ENCODE assay signal across 8 cellular contexts in the genomic region with DNA sequence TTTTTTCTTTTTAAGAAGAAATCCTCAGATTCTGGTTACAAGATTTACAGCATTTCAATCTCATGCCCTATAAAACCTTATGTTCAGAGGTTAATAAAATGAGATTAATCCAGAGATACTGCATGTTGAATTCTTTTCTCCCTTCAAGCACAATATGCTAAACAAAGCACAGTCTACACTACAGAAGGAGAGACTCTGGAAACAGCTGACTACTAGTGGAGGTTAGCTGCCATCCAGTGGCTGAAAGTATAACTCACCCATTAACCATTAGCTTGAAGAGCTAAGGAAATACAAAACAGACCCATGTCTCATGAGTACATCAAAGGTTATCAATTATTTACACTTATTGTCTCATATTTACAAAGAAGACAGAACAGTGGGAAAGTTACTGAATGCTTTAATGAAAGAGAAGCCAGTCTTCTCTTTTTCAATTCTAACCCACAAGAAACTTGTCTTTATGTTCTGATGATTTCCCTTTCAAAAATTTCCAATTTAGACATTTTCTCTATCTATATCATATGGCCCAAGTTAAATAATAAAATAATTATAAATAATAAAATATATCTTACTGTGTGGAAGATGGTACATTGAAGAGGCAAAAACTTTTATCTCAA. TPM values are rescaled to one million over a fixed set of nuclear protein-coding genes. Genes with fewer than 3 reads are reported as not detected.
DNase-seq lines count a peak whose midpoint lies in the region; ATAC-seq and TF ChIP-seq lines count a peak whose summit lies in the region.

No MANE protein-coding gene starts in this region.

- H3K79me2 ChIP-seq in DOHH2 (ENCODE audit: control insufficient read depth, low read length), result no peaks in the 10 kb centered on the region

- peak overlapping the region in 1 of 5 experiments; percentile 71 for H3K27ac Mint-ChIP-seq in brain

- no peaks in the 10 kb centered on the region for H3K9me3 Mint-ChIP-seq in brain

- no peaks in the 10 kb centered on the region for H3K27me3 ChIP-seq in DOHH2 (ENCODE audit: control insufficient read depth, low read length)

- TF ChIP-seq CTCF in DOHH2 (IDR thresholded peaks at IDR 0.05; ENCODE audit: low read depth, low read length, poor library complexity, severe bottlenecking) (peak; percentile 66), brain (conservative IDR thresholded peaks at IDR 0.05) (peak; percentile 67 to 80)

- no peak overlapping the region for H3K27ac ChIP-seq in DOHH2 (ENCODE audit: low read depth, low read length)

- H3K4me1 Mint-ChIP-seq in brain, result peaks cover 11% of the 10 kb centered on the region

- no peaks in the 10 kb centered on the region for H3K4me1 ChIP-seq in DOHH2 (ENCODE audit: control insufficient read depth, low read length)

- H3K4me2 ChIP-seq in DOHH2 (ENCODE audit: low read length), result no peak overlapping the region

- intact Hi-C loops in left colon (cut with DNase I, micrococcal nuclease), result no loop called here

- peaks cover 5% of the 10 kb centered on the region for H3K27me3 Mint-ChIP-seq in brain

- no peaks in the 10 kb centered on the region for H3K9me3 ChIP-seq in DOHH2 (ENCODE audit: control insufficient read depth, insufficient read depth, low read length)

- DNase-seq in NCI-H446 treated with DMSO at 0.1 percent for 48 hours (lab: John Stamatoyannopoulos, UW), result peak; percentile 79
- no peak for DNase-seq in left colon
- no peak for DNase-seq in cortex of kidney (lab: John Stamatoyannopoulos, UW)
- DNase-seq in activated effector memory CD4-positive, alpha-beta T cell treated with anti-CD3 and anti-CD28 coated beads, Interleukin-2, amount 50 U/mL, for 16 hours, result no peak

- no peaks in the 10 kb centered on the region for H4K20me1 ChIP-seq in DOHH2 (ENCODE audit: control insufficient read depth, insufficient read depth, low read depth, low read length)

- H3F3A ChIP-seq in DOHH2 (ENCODE audit: control insufficient read depth, insufficient read depth), result no peaks in the 10 kb centered on the region

- no peak overlapping the region for H3K4me3 Mint-ChIP-seq in brain

- no peaks in the 10 kb centered on the region for H3K36me3 ChIP-seq in DOHH2 (ENCODE audit: control insufficient read depth, low read length)

- ATAC-seq in GM19468 (IDR thresholded peaks at IDR 0.05; ENCODE audit: extremely low read depth, unreplicated experiment), result peak; percentile 91
- ATAC-seq in HG03520 (IDR thresholded peaks at IDR 0.05; ENCODE audit: unreplicated experiment), result peak; percentile 94
- ATAC-seq in left colon, result peak; percentile 71

- H3K36me3 Mint-ChIP-seq in brain, result no peaks in the 10 kb centered on the region

- no peaks in the 10 kb centered on the region for H3K9me2 ChIP-seq in DOHH2 (replicated peaks; ENCODE audit: control insufficient read depth, low read length)

- H3K4me3 ChIP-seq in DOHH2 (ENCODE audit: low read length), result no peak overlapping the region

RNA-seq across cellular contexts. Expression of gene DNAH5, which starts 12.7 kb away (rescaled TPM):
- 0.41 TPM for polyA plus RNA-seq in brain (ENCODE audit: insufficient read depth, low read depth, low replicate concordance)
- total RNA-seq in left colon, result under 1 TPM; 0.43 to 0.47 TPM
